In the genomic region with DNA sequence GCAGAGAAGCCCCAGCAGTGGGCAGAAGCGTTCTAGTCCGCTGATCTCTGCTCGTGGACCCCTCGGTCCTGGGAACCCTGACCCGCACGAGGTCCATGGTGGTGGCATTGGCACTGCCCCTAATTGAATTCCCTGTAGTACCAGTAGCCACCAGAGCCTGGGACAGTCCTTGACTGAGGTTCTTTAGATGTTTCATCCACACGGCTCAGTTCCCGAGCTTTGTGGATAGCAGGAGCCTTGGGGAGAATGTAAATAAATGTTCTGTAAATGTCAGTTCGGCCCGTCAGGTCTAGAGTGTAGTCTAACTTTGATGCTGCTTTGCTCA, we compare ENCODE assay signal across 19 cellular contexts.
"Had no signal": no experiment of that assay in that cellular context is flagged by ENCODE, and none has a peak within 500 bp of the region (broad histone marks: within the 10 kb centered on the region; RNA-seq: fewer than 3 reads in every experiment).

No MANE protein-coding gene starts in this region.

- H3K27me3 ChIP-seq: ovary, upper lobe of right lung, vagina had no signal

- H3K36me3 Mint-ChIP-seq: naive thymus-derived CD8-positive, alpha-beta T cell had no signal

- H3K36me3 ChIP-seq: heart left ventricle, ovary, suprapubic skin, tibial artery, upper lobe of right lung, vagina had no signal

- H3K4me1 Mint-ChIP-seq: naive thymus-derived CD8-positive, alpha-beta T cell had no signal

- H3K4me3 Mint-ChIP-seq: naive thymus-derived CD8-positive, alpha-beta T cell had no signal

- ATAC-seq: esophagus mucosa; heart left ventricle; mucosa of descending colon; naive thymus-derived CD8-positive, alpha-beta T cell; right cardiac atrium; stimulated activated naive CD8-positive, alpha-beta T cell treated with anti-CD3 and anti-CD28 coated beads, Interleukin-15, Interleukin-2, amounts not matched to agents 100 U/mL and 50 U/mL, for 24 hours; upper lobe of right lung had no signal

- H3K4me3 ChIP-seq: dorsolateral prefrontal cortex, heart left ventricle, mucosa of descending colon, ovary, smooth muscle cell, suprapubic skin, tibial artery, upper lobe of right lung, vagina had no signal

- DNase-seq: cortex of kidney; dorsolateral prefrontal cortex; effector CD8-positive, alpha-beta T cell; heart left ventricle; hypothalamus; kidney glomerular epithelial cell; mammary epithelial cell; mucosa of descending colon; naive thymus-derived CD8-positive, alpha-beta T cell; ovary; right cardiac atrium; stimulated activated CD4-positive, alpha-beta T cell treated with anti-CD3 and anti-CD28 coated beads, Interleukin-2, amount 100 ng/mL, for 48 hours; stimulated activated naive CD8-positive, alpha-beta T cell treated with anti-CD3 and anti-CD28 coated beads, Interleukin-15, Interleukin-2, amounts not matched to agents 100 U/mL and 50 U/mL, for 24 hours; tibial artery; upper lobe of right lung had no signal

- H3K9me3 Mint-ChIP-seq: naive thymus-derived CD8-positive, alpha-beta T cell had no signal

- H3K27ac ChIP-seq: dorsolateral prefrontal cortex, heart left ventricle, ovary, suprapubic skin, tibial artery, upper lobe of right lung, vagina had no signal

- H3K9me3 ChIP-seq: heart left ventricle, mucosa of descending colon, ovary, suprapubic skin, upper lobe of right lung, vagina had no signal
